ENCODE assay signal across 1 cellular context in the genomic region with DNA sequence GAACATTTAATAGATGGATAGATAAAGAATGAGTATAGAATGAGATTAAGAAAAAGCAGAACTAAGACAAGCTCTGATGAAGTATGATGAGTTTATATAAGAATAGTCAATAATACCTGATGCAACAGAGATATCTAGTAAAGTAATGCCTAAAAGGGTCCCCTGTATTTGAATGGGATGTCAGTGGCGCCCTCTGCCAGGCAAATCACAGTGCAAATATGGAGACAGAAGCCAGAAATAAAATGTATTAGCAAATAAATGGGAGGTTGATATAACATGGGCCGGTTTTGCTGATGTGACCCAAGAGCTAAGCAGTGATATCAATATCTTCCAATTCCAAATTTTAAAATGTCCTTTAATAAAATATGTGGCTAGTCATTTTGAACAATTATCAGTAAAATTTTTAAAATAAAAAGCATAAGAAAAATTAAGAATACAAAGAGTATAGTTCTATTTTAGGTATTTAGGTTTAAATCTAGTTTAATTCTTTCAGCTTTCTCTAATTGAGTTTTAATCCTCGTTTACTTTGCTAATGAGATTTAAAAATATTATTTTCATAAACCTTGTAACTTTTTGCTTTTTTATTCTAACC.
TF ChIP-seq lines count a peak whose summit lies in the region.

No MANE protein-coding gene starts in this region.

TF ChIP-seq in HCT116, 20 proteins besides CTCF, POLR2A, EP300 and RAD21:
- TF ChIP-seq, protein P1, sequence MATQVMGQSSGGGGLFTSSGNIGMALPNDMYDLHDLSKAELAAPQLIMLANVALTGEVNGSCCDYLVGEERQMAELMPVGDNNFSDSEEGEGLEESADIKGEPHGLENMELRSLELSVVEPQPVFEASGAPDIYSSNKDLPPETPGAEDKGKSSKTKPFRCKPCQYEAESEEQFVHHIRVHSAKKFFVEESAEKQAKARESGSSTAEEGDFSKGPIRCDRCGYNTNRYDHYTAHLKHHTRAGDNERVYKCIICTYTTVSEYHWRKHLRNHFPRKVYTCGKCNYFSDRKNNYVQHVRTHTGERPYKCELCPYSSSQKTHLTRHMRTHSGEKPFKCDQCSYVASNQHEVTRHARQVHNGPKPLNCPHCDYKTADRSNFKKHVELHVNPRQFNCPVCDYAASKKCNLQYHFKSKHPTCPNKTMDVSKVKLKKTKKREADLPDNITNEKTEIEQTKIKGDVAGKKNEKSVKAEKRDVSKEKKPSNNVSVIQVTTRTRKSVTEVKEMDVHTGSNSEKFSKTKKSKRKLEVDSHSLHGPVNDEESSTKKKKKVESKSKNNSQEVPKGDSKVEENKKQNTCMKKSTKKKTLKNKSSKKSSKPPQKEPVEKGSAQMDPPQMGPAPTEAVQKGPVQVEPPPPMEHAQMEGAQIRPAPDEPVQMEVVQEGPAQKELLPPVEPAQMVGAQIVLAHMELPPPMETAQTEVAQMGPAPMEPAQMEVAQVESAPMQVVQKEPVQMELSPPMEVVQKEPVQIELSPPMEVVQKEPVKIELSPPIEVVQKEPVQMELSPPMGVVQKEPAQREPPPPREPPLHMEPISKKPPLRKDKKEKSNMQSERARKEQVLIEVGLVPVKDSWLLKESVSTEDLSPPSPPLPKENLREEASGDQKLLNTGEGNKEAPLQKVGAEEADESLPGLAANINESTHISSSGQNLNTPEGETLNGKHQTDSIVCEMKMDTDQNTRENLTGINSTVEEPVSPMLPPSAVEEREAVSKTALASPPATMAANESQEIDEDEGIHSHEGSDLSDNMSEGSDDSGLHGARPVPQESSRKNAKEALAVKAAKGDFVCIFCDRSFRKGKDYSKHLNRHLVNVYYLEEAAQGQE (IDR thresholded peaks at IDR 0.05; ENCODE audit: low read depth), result no peak
- TF ChIP-seq JUND (IDR thresholded peaks at IDR 0.05), result no peak
- peak; percentile 59 for TF ChIP-seq YY1 (IDR thresholded peaks at IDR 0.05; ENCODE audit: extremely low read depth, insufficient replicate concordance, low read depth, low read length)
- peak; percentile 67 for TF ChIP-seq CEBPB (IDR thresholded peaks at IDR 0.05; ENCODE audit: low read depth)
